ENCODE assay signal across 8 cellular contexts in the genomic region with DNA sequence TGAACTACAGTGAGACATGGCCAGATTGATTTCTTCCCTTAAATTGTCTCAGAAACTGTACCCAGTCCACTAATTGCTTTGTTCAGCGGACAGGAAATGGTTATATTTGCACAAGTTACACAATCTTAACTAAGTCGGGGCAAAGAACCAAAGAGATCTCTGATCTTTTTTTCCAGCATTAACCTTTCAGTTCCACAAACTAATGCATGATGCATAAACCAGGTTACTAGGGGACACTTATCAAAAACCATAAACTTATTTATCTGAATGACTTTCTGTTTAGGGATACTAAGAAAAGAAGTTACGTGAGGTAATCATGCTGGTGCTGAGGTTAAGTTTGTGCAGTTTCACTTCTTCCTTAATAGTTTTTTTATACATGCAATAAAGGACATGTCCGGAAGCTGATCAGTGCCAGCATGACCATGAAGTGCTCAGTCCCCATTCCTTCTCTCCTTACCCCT. TPM values are rescaled to one million over a fixed set of nuclear protein-coding genes. Genes with fewer than 3 reads are reported as not detected.
A peak's percentile ranks its signal among the peaks of the same experiment; 100 is the strongest.
DNase-seq lines count a peak whose midpoint lies in the region; ATAC-seq and TF ChIP-seq lines count a peak whose summit lies in the region.

No MANE protein-coding gene starts in this region.

- no peaks in the 10 kb centered on the region for H3K27me3 Mint-ChIP-seq in central memory CD8-positive, alpha-beta T cell
- no peaks in the 10 kb centered on the region for H3K27me3 Mint-ChIP-seq in CD8-positive, alpha-beta T cell (ENCODE audit: low read depth)

- peaks cover 16% of the 10 kb centered on the region; the same call in 1 of the 2 replicates for H4K20me1 ChIP-seq in BLaER1

- intact Hi-C loops in CD8-positive, alpha-beta T cell (cut with DNase I, micrococcal nuclease): no loop called here

- H3K27ac ChIP-seq in BLaER1: no peak overlapping the region
- no peak overlapping the region for H3K27ac ChIP-seq in CD8-positive, alpha-beta T cell (ENCODE audit: low read depth, low read length)

- peaks cover 11% of the 10 kb centered on the region for H3K36me3 ChIP-seq in BLaER1
- H3K36me3 ChIP-seq in CD8-positive, alpha-beta T cell (ENCODE audit: insufficient read depth, low read length): no peaks in the 10 kb centered on the region

- peaks cover 14% of the 10 kb centered on the region for H3K4me1 Mint-ChIP-seq in central memory CD8-positive, alpha-beta T cell
- H3K4me1 Mint-ChIP-seq in CD8-positive, alpha-beta T cell (ENCODE audit: low read depth): peaks cover 18% of the 10 kb centered on the region

- H3K4me3 Mint-ChIP-seq in central memory CD8-positive, alpha-beta T cell: peak overlapping the region; percentile 23
- no peak overlapping the region for H3K4me3 Mint-ChIP-seq in CD8-positive, alpha-beta T cell

- POLR2A ChIA-PET in CD8-positive, alpha-beta T cell (lab: Charles Lee): no interaction called here

- no peak overlapping the region for H3K9ac ChIP-seq in BLaER1

- TF ChIP-seq CTCF in omental fat pad (IDR thresholded peaks at IDR 0.05): no peak
- TF ChIP-seq CTCF in CD8-positive, alpha-beta T cell (IDR thresholded peaks at IDR 0.05): no peak

- peaks cover 2% of the 10 kb centered on the region for H3K36me3 Mint-ChIP-seq in central memory CD8-positive, alpha-beta T cell (ENCODE audit: insufficient read depth)
- H3K36me3 Mint-ChIP-seq in CD8-positive, alpha-beta T cell: peaks cover 3% of the 10 kb centered on the region

- H3K27me3 ChIP-seq in BLaER1: no peaks in the 10 kb centered on the region
- no peaks in the 10 kb centered on the region for H3K27me3 ChIP-seq in CD8-positive, alpha-beta T cell (ENCODE audit: insufficient read depth, low read length)

- peaks cover 12% of the 10 kb centered on the region for H3K9me3 ChIP-seq in BLaER1
- H3K9me3 ChIP-seq in CD8-positive, alpha-beta T cell (ENCODE audit: low read length): no peaks in the 10 kb centered on the region

- H3K4me2 ChIP-seq in BLaER1: peak overlapping the region; percentile 63

- no peaks in the 10 kb centered on the region for H3K9me3 Mint-ChIP-seq in central memory CD8-positive, alpha-beta T cell
- H3K9me3 Mint-ChIP-seq in CD8-positive, alpha-beta T cell: no peaks in the 10 kb centered on the region

- DNase-seq in central memory CD8-positive, alpha-beta T cell (ENCODE audit: low spot score in 2 of 2): no peak
- DNase-seq in omental fat pad (ENCODE audit: low spot score) (no peak), GM19240 (ENCODE audit: insufficient read length, low spot score) (no peak), SHP77 treated with DMSO at 0.1 percent for 48 hours (lab: John Stamatoyannopoulos, UW) (no peak)
- no peak for DNase-seq in CD8-positive, alpha-beta T cell

- CTCF ChIA-PET in CD8-positive, alpha-beta T cell (lab: Charles Lee): interaction anchor here (1.2 kb wide), 1 partner anchor 23 kb away, joined by 3 read pairs; no protein-coding TSS in a partner anchor

- peak overlapping the region; percentile 75 for H3K27ac Mint-ChIP-seq in central memory CD8-positive, alpha-beta T cell (ENCODE audit: low read depth)
- H3K27ac Mint-ChIP-seq in CD8-positive, alpha-beta T cell: no peak overlapping the region

- ATAC-seq in GM21360 (IDR thresholded peaks at IDR 0.05; ENCODE audit: unreplicated experiment) (peak; percentile 94), HG03521 (IDR thresholded peaks at IDR 0.05; ENCODE audit: unreplicated experiment) (peak; percentile 89), omental fat pad (ENCODE audit: low FRiP score) (peak; percentile 45)
- peak; percentile 36 for ATAC-seq in central memory CD8-positive, alpha-beta T cell (replicated peaks; ENCODE audit: extremely low read depth, poor library complexity, severe bottlenecking)
- no peak for ATAC-seq in CD8-positive, alpha-beta T cell

- no peak overlapping the region for H3K4me3 ChIP-seq in BLaER1
- H3K4me3 ChIP-seq in CD8-positive, alpha-beta T cell (ENCODE audit: low read depth, low read length): no peak overlapping the region

- peaks cover 23% of the 10 kb centered on the region for H3K4me1 ChIP-seq in BLaER1
- H3K4me1 ChIP-seq in CD8-positive, alpha-beta T cell (ENCODE audit: insufficient read depth, low read length): peaks cover 9% of the 10 kb centered on the region

RNA-seq across cellular contexts. Expression of a gene that starts 22.4 kb away (rescaled TPM):
- 100 to 1,000 TPM; 114 to 217 (median 164) TPM for total RNA-seq in omental fat pad
- total RNA-seq in CD8-positive, alpha-beta T cell: 10 to 100 TPM; 13.2 to 14.4 TPM

Comparison
In these comparisons a context has a peak if more than half of its experiments do, and no peak if none do; other contexts are left out.
1. RNA of a gene that starts 22.4 kb away (total RNA-seq): 114 to 217 TPM in omental fat pad; 13.2 to 14.4 TPM in CD8-positive, alpha-beta T cell; every median in the first group is over 4 times any median in the second.